In genomic region chr3:149892371-149892770, GRCh38 we compare ENCODE assay signal across 17 cellular contexts.
"Had no signal": no experiment of that assay in that cellular context is flagged by ENCODE, and none has a peak within 500 bp of the region (broad histone marks: within the 10 kb centered on the region; RNA-seq: fewer than 3 reads in every experiment).

No MANE protein-coding gene starts in this region.

- ATAC-seq: foreskin keratinocyte, gastroesophageal sphincter, left colon, left lobe of liver, lower lobe of right lung, mucosa of descending colon had no signal

- H3K27me3 ChIP-seq: dorsolateral prefrontal cortex, esophagus muscularis mucosa, foreskin keratinocyte, gastroesophageal sphincter, heart right ventricle had no signal

- H3K27ac ChIP-seq: coronary artery, esophagus muscularis mucosa, foreskin keratinocyte, gastroesophageal sphincter, lower lobe of right lung had no signal

- H3K9me3 ChIP-seq: esophagus muscularis mucosa, gastroesophageal sphincter, heart right ventricle, left ventricle myocardium inferior, lower lobe of right lung, mucosa of descending colon had no signal

- H3K4me1 ChIP-seq: lower lobe of right lung had no signal

- DNase-seq: dermis blood vessel endothelial cell; dorsolateral prefrontal cortex; effector CD4-positive, alpha-beta T cell; effector memory CD4-positive, alpha-beta T cell; foreskin keratinocyte; heart right ventricle; hippocampal formation; left colon; left ventricle myocardium inferior; lower lobe of right lung; mesenchymal stem cell; mucosa of descending colon; naive B cell had no signal

- H3K4me3 ChIP-seq: coronary artery, dorsolateral prefrontal cortex, esophagus muscularis mucosa, gastroesophageal sphincter, heart right ventricle, left ventricle myocardium inferior, lower lobe of right lung, mucosa of descending colon had no signal
